In genomic region chr10:29557665-29558064, GRCh38 we compare ENCODE assay signal across 14 cellular contexts.
DNase-seq lines count a peak whose midpoint lies in the region; ATAC-seq and TF ChIP-seq lines count a peak whose summit lies in the region.
"Had no signal": no experiment of that assay in that cellular context is flagged by ENCODE, and none has a peak within 500 bp of the region (broad histone marks: within the 10 kb centered on the region; RNA-seq: fewer than 3 reads in every experiment).

No MANE protein-coding gene starts in this region.

- H3K27ac Mint-ChIP-seq in GM23338 (no peak overlapping the region), WTC11 (no peak overlapping the region), neural crest cell (ENCODE audit: unreplicated experiment) (peak overlapping the region; percentile 43)
- H3K27ac Mint-ChIP-seq: B cell; CD4-positive, alpha-beta T cell had no signal

- CTCF ChIA-PET in WTC11 (lab: Charles Lee), result interaction anchor here (0.6 to 3.2 kb wide), 7 partner anchors 14 to 208 kb away, joined by 3 to 21 read pairs (median 4); no protein-coding TSS in a partner anchor

- H3K4me1 Mint-ChIP-seq in GM23338, result peaks cover 24% of the 10 kb centered on the region
- H3K4me1 Mint-ChIP-seq in WTC11, result peaks cover 29% of the 10 kb centered on the region
- H3K4me1 Mint-ChIP-seq in neural crest cell, result peaks cover 52% of the 10 kb centered on the region
- H3K4me1 Mint-ChIP-seq: B cell had no signal

- POLR2A ChIA-PET in WTC11 (lab: Charles Lee), result interaction anchor here (0.9 kb wide), 1 partner anchor 22 kb away, joined by 3 read pairs; no protein-coding TSS in a partner anchor

- H3K27ac ChIP-seq in GM23338 (ENCODE audit: low read depth) (no peak overlapping the region), thoracic aorta (peak overlapping the region; percentile 75 to 82)

- H3K4me3 Mint-ChIP-seq in GM23338 (no peak overlapping the region), WTC11 (no peak overlapping the region), neural crest cell (no peak overlapping the region)
- H3K4me3 Mint-ChIP-seq: B cell; CD4-positive, alpha-beta T cell had no signal

- no peaks in the 10 kb centered on the region for H3K9me3 ChIP-seq in thoracic aorta

- TF ChIP-seq CTCF in GM23338 (conservative IDR thresholded peaks at IDR 0.05; ENCODE audit: low read depth in 2 of 2) (peak in 1 of 2 experiments; percentile 36; a peak in 2 of 4 replicates), WTC11 (IDR thresholded peaks at IDR 0.05) (no peak), neural crest cell (conservative IDR thresholded peaks at IDR 0.05) (no peak), thoracic aorta (IDR thresholded peaks at IDR 0.05) (no peak)

- H3F3A ChIP-seq in GM23338 (replicated peaks; ENCODE audit: low read depth), result no peaks in the 10 kb centered on the region

- H3K4me1 ChIP-seq in GM23338 (ENCODE audit: insufficient read depth), result no peaks in the 10 kb centered on the region; the same call in 1 of the 2 replicates
- peaks cover 17 to 56% of the 10 kb centered on the region in 2 donors for H3K4me1 ChIP-seq in thoracic aorta (ENCODE audit: control insufficient read depth in 1 of 2, low read depth in 2 of 2)

- peaks cover 6% of the 10 kb centered on the region; the same call in 1 of the 3 replicates for H3K36me3 Mint-ChIP-seq in GM23338 (ENCODE audit: low read depth)
- H3K36me3 Mint-ChIP-seq in WTC11, result peaks cover 11% of the 10 kb centered on the region
- peaks cover 14% of the 10 kb centered on the region for H3K36me3 Mint-ChIP-seq in neural crest cell (ENCODE audit: low read depth)

- no peaks in the 10 kb centered on the region for H3K9me2 ChIP-seq in GM23338 (ENCODE audit: insufficient read depth)

- H3K79me2 ChIP-seq in GM23338 (replicated peaks; ENCODE audit: insufficient read depth), result no peaks in the 10 kb centered on the region

- ATAC-seq in GM23338, result peak; percentile 46
- ATAC-seq in WTC11, result peak; percentile 62
- ATAC-seq in thoracic aorta (ENCODE audit: insufficient number of reproducible peaks, low FRiP score, low read depth), result no peak
- no peak for ATAC-seq in HG03521 (IDR thresholded peaks at IDR 0.05; ENCODE audit: unreplicated experiment)
- ATAC-seq: HCT116, HepG2 had no signal

- H3K27me3 ChIP-seq in GM23338 (ENCODE audit: insufficient read depth) (no peaks in the 10 kb centered on the region), thoracic aorta (replicated peaks; ENCODE audit: insufficient read depth) (no peaks in the 10 kb centered on the region)

- H3K9me3 Mint-ChIP-seq in GM23338 (no peaks in the 10 kb centered on the region), WTC11 (no peaks in the 10 kb centered on the region), neural crest cell (no peaks in the 10 kb centered on the region)
- H3K9me3 Mint-ChIP-seq: CD4-positive, alpha-beta T cell had no signal

- H3K4me3 ChIP-seq in GM23338 (no peak overlapping the region), thoracic aorta (no peak overlapping the region)

- H3K4me2 ChIP-seq in GM23338, result no peak overlapping the region

- no peak overlapping the region for H2AFZ ChIP-seq in GM23338

- DNase-seq in GM23338 (ENCODE audit: low spot score) (peak; percentile 25), WTC11 (ENCODE audit: low spot score) (no peak), neural crest cell (ENCODE audit: low read depth, low spot score) (no peak), thoracic aorta (ENCODE audit: low spot score) (no peak), T-helper 1 cell (no peak), germinal center (ENCODE audit: low spot score) (no peak)
- DNase-seq: C1 segment of cervical spinal cord; Calu3; CD4-positive, alpha-beta T cell; DMS 273 treated with DMSO at 0.1 percent for 48 hours had no signal

- 0 out of 2 replicates have a peak, but pooled peaks cover 3% of the 10 kb centered on the region for H4K20me1 ChIP-seq in GM23338 (replicated peaks; ENCODE audit: insufficient read depth)

- H3K36me3 ChIP-seq in GM23338 (ENCODE audit: insufficient read depth), result no peaks in the 10 kb centered on the region
- peaks cover 32% of the 10 kb centered on the region for H3K36me3 ChIP-seq in thoracic aorta

- H3K27me3 Mint-ChIP-seq in GM23338 (ENCODE audit: insufficient read depth, low read depth, poor library complexity), result peaks cover 2% of the 10 kb centered on the region
- H3K27me3 Mint-ChIP-seq in WTC11 (ENCODE audit: low read depth), result no peaks in the 10 kb centered on the region
- no peaks in the 10 kb centered on the region for H3K27me3 Mint-ChIP-seq in neural crest cell (ENCODE audit: low read depth)
- H3K27me3 Mint-ChIP-seq: B cell; CD4-positive, alpha-beta T cell had no signal

TF ChIP-seq in GM23338, 12 proteins besides CTCF, POLR2A, EP300 and RAD21 (continues in another document):
- TF ChIP-seq STAT1 (IDR thresholded peaks at IDR 0.05; ENCODE audit: unreplicated experiment), result no peak

TF ChIP-seq in WTC11, 78 proteins besides CTCF, POLR2A, EP300 and RAD21:
- TF ChIP-seq, protein P1, sequence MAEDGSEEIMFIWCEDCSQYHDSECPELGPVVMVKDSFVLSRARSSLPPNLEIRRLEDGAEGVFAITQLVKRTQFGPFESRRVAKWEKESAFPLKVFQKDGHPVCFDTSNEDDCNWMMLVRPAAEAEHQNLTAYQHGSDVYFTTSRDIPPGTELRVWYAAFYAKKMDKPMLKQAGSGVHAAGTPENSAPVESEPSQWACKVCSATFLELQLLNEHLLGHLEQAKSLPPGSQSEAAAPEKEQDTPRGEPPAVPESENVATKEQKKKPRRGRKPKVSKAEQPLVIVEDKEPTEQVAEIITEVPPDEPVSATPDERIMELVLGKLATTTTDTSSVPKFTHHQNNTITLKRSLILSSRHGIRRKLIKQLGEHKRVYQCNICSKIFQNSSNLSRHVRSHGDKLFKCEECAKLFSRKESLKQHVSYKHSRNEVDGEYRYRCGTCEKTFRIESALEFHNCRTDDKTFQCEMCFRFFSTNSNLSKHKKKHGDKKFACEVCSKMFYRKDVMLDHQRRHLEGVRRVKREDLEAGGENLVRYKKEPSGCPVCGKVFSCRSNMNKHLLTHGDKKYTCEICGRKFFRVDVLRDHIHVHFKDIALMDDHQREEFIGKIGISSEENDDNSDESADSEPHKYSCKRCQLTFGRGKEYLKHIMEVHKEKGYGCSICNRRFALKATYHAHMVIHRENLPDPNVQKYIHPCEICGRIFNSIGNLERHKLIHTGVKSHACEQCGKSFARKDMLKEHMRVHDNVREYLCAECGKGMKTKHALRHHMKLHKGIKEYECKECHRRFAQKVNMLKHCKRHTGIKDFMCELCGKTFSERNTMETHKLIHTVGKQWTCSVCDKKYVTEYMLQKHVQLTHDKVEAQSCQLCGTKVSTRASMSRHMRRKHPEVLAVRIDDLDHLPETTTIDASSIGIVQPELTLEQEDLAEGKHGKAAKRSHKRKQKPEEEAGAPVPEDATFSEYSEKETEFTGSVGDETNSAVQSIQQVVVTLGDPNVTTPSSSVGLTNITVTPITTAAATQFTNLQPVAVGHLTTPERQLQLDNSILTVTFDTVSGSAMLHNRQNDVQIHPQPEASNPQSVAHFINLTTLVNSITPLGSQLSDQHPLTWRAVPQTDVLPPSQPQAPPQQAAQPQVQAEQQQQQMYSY (CRISPR knock-in tag; IDR thresholded peaks at IDR 0.05), result no peak
- TF ChIP-seq ELF4 (CRISPR knock-in tag; IDR thresholded peaks at IDR 0.05; ENCODE audit: low read depth), result no peak
- no peak for TF ChIP-seq FOXJ3 (CRISPR knock-in tag; IDR thresholded peaks at IDR 0.05; ENCODE audit: borderline replicate concordance)
- TF ChIP-seq, protein P2, sequence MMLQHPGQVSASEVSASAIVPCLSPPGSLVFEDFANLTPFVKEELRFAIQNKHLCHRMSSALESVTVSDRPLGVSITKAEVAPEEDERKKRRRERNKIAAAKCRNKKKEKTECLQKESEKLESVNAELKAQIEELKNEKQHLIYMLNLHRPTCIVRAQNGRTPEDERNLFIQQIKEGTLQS (CRISPR knock-in tag; conservative IDR thresholded peaks at IDR 0.05), result no peak
- TF ChIP-seq HMGA2 (CRISPR knock-in tag; IDR thresholded peaks at IDR 0.05), result no peak
- no peak for TF ChIP-seq NR1H2 (CRISPR knock-in tag; IDR thresholded peaks at IDR 0.05)
- no peak for TF ChIP-seq ZNF121 (CRISPR knock-in tag; IDR thresholded peaks at IDR 0.05)
- no peak for TF ChIP-seq JAZF1 (CRISPR knock-in tag; IDR thresholded peaks at IDR 0.05)
TF ChIP-seq in WTC11: peak in this region for 0.

Comparison
In these comparisons a context has a peak if more than half of its experiments do, and no peak if none do; other contexts are left out.
1. ATAC-seq: peak in GM23338 (single experiment) and WTC11 (single experiment); none in thoracic aorta (single experiment) and HG03521 (single experiment).